21 cellular contexts compared by ENCODE assay signal in the genomic region with DNA sequence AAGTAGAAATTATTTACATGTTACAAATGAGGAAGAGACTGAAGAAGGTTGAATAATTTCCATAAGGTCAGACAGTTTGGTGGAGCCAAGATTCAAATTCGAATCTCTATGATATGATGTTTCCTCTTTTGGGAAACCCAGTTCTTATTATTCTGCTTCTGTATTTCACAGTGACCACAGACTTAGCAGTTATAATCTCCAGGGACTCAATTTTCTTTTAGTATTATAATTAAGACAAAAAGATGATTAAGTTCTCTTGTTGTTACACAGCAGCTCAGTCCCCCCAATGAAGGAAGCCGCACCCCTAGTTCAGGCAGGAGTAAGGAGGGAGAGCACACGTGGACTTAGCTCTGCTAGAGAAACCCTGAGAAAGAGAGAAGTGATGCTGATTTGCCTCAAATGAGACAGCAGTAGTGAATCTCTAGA.
A peak's percentile ranks its signal among the peaks of the same experiment; 100 is the strongest.
DNase-seq lines count a peak whose midpoint lies in the region; ATAC-seq and TF ChIP-seq lines count a peak whose summit lies in the region.
"Had no signal": no experiment of that assay in that cellular context is flagged by ENCODE, and none has a peak within 500 bp of the region (broad histone marks: within the 10 kb centered on the region; RNA-seq: fewer than 3 reads in every experiment).

No MANE protein-coding gene starts in this region.

- H3K4me1 ChIP-seq in BLaER1 treated with 17β-estradiol and CSF1 and Interleukin-3, amounts not matched to agents 10 nM and 100 nM, result peaks cover 8 to 33% (median 17%) of the 10 kb centered on the region in 10 experiments; a peak in 19 of 20 replicates
- peaks cover 33% of the 10 kb centered on the region for H3K4me1 ChIP-seq in OCI-LY3 (ENCODE audit: low read length)
- H3K4me1 ChIP-seq: stomach had no signal

- H3K9ac ChIP-seq in BLaER1 treated with 17β-estradiol and CSF1 and Interleukin-3, amounts not matched to agents 10 nM and 100 nM, result peak overlapping the region in 1 of 11 experiments; percentile 53; a peak in 1 of 22 replicates
- peak overlapping the region; percentile 56 for H3K9ac ChIP-seq in OCI-LY3 (ENCODE audit: low read length)

- no peaks in the 10 kb centered on the region for H4K20me1 ChIP-seq in BLaER1 treated with 17β-estradiol and CSF1 and Interleukin-3, amounts not matched to agents 10 nM and 100 nM
- H4K20me1 ChIP-seq in OCI-LY3 (ENCODE audit: insufficient read depth, low read length), result no peaks in the 10 kb centered on the region

- no peak overlapping the region for H3K4me3 ChIP-seq in BLaER1 treated with 17β-estradiol and CSF1 and Interleukin-3, amounts not matched to agents 10 nM and 100 nM
- peak overlapping the region; percentile 20; the same call in 1 of the 2 replicates for H3K4me3 ChIP-seq in OCI-LY3 (ENCODE audit: low read length)
- H3K4me3 ChIP-seq: stomach had no signal

- H3K36me3 ChIP-seq in BLaER1 treated with 17β-estradiol and CSF1 and Interleukin-3, amounts not matched to agents 10 nM and 100 nM, result no peaks in the 10 kb centered on the region
- H3K36me3 ChIP-seq in OCI-LY3 (replicated peaks; ENCODE audit: low read depth, low read length), result peaks cover 18% of the 10 kb centered on the region
- H3K36me3 ChIP-seq: stomach had no signal

- H3K27me3 ChIP-seq in BLaER1 treated with 17β-estradiol and CSF1 and Interleukin-3, amounts not matched to agents 10 nM and 100 nM, result no peaks in the 10 kb centered on the region
- H3K27me3 ChIP-seq in OCI-LY3 (ENCODE audit: low read depth, low read length), result no peaks in the 10 kb centered on the region
- H3K27me3 ChIP-seq: stomach had no signal

- no peaks in the 10 kb centered on the region for H3K79me2 ChIP-seq in OCI-LY3 (ENCODE audit: low read length)

- peak overlapping the region; percentile 67 for H2AFZ ChIP-seq in OCI-LY3 (ENCODE audit: low read depth, low read length)

- H3K4me2 ChIP-seq in BLaER1 treated with 17β-estradiol and CSF1 and Interleukin-3, amounts not matched to agents 10 nM and 100 nM, result peak overlapping the region; percentile 11 to 78 (median 47); a peak in 19 of 22 replicates
- H3K4me2 ChIP-seq in OCI-LY3 (ENCODE audit: low read length), result peak overlapping the region; percentile 55

- peak; percentile 58 for DNase-seq in germinal center (ENCODE audit: low spot score)
- DNase-seq in stimulated activated CD4-positive, alpha-beta T cell treated with anti-CD3 and anti-CD28 coated beads, Interleukin-2, amount 100 ng/mL, for 24 hours, result no peak
- DNase-seq in HCEC 1CT, result no peak
- DNase-seq: activated CD4-positive, alpha-beta T cell treated with anti-CD3 and anti-CD28 coated beads, Interleukin-2, amount 50 U/mL, for 1 hour; activated naive CD4-positive, alpha-beta T cell; activated T-cell treated with anti-CD3 and anti-CD28 coated beads for 4 hours; amygdala; caudate nucleus; CD4-positive, alpha-beta T cell; erythroblast; GF-D8; NCI-H1436 treated with DMSO at 0.1 percent for 48 hours; NCI-H2171 treated with DMSO at 0.1 percent for 48 hours; stomach had no signal

- ATAC-seq in HG02981 (IDR thresholded peaks at IDR 0.05; ENCODE audit: unreplicated experiment) (peak; percentile 38), HG03520 (IDR thresholded peaks at IDR 0.05; ENCODE audit: unreplicated experiment) (no peak), HG02884 (IDR thresholded peaks at IDR 0.05; ENCODE audit: unreplicated experiment) (no peak)
- ATAC-seq: natural killer cell treated with Interleukin-12 subunit alpha and Interleukin-12 subunit beta and Interleukin-15 and Interleukin-18, amount 100 ng/mL, for 72 hours; SK-N-SH treated with all-trans-retinoic acid at 6 μM for 48 hours had no signal

- no peaks in the 10 kb centered on the region for H3K9me3 ChIP-seq in BLaER1 treated with 17β-estradiol and CSF1 and Interleukin-3, amounts not matched to agents 10 nM and 100 nM (replicated peaks in 1 of 11)
- peaks cover 5% of the 10 kb centered on the region; the same call in 1 of the 2 replicates for H3K9me3 ChIP-seq in OCI-LY3 (ENCODE audit: insufficient read depth, low read length)
- H3K9me3 ChIP-seq: stomach had no signal

- H3K27ac ChIP-seq in BLaER1 treated with 17β-estradiol and CSF1 and Interleukin-3, amounts not matched to agents 10 nM and 100 nM, result peak overlapping the region in 8 of 11 experiments; percentile 9 to 54 (median 32); a peak in 10 of 22 replicates
- H3K27ac ChIP-seq in OCI-LY3 (ENCODE audit: low read length), result peak overlapping the region; percentile 92
- H3K27ac ChIP-seq: stomach had no signal

- TF ChIP-seq CTCF in OCI-LY3 (IDR thresholded peaks at IDR 0.05; ENCODE audit: low read depth, low read length), result no peak
